Comparison of ENCODE assay signal across 2 cellular contexts in genomic region chr16:16181748-16182147, GRCh38.
TF ChIP-seq lines count a peak whose summit lies in the region.
"Not testable (repeated sequence)": the region's sequence is repeated elsewhere in the genome, so short reads cannot be mapped to it uniquely, and the experiment has no call there.

No MANE protein-coding gene starts in this region.

TF ChIP-seq in K562, 482 proteins besides CTCF, POLR2A, EP300 and RAD21:
- TF ChIP-seq CEBPB (tag; IDR thresholded peaks at IDR 0.05) (peak; percentile 55), CEBPG (CRISPR knock-in tag; IDR thresholded peaks at IDR 0.05) (peak; percentile 45), CEBPG (tag; conservative IDR thresholded peaks at IDR 0.05 in 1 of 2, IDR thresholded peaks at IDR 0.05 in 1 of 2) (peak; percentile 21 to 48; a peak in 3 of 4 replicates), ATF3 (IDR thresholded peaks at IDR 0.05) (peak; percentile 57)
- TF ChIP-seq ATF3 (CRISPR knock-in tag; conservative IDR thresholded peaks at IDR 0.05) = not testable (repeated sequence)

TF ChIP-seq in HepG2, 621 proteins besides CTCF, POLR2A, EP300 and RAD21:
- peak; percentile 25; the same call in 1 of the 2 replicates for TF ChIP-seq CEBPB (IDR thresholded peaks at IDR 0.05; ENCODE audit: borderline replicate concordance, low read depth, low read length)
